ENCODE assay signal across 8 cellular contexts in the genomic region with DNA sequence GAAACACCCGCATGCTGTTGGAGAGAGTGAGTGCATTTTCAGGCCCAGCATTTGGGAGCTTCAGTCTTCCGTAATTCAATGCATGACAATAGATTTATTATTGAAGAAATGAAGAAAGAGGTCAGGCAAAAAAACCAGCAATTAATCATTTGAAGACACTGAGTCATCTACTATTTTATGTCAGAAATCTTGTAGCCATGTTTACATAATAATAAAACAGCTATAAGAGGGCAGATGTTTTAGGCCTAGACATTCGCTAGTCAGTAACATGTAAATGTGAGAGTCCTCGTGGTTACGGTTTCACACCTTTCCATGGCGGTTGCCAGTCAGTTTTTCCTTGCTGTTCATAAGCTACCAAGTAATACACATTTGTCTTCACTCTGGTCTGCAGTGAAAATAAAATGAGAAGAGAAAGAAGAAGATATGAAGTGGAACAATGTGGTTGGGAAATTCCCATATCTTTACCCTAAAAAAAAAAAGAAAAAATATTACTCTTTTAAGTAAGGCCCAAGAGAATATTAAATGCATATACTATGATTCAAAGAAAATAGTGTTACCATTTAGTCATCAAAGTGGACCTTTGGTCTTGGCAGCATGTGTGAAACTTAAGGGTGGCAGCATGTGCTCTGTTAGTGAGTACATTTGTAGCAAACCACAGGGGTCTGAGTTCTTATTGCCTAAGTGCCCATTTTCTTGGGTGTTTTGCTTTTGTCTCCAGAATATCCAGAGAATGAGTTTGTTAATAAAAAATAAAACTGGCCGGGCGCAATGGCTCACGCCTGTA.
A peak's percentile ranks its signal among the peaks of the same experiment; 100 is the strongest.
DNase-seq lines count a peak whose midpoint lies in the region; ATAC-seq and TF ChIP-seq lines count a peak whose summit lies in the region.

No MANE protein-coding gene starts in this region.

- H3K4me3 Mint-ChIP-seq in memory B cell, result no peak overlapping the region

- no peaks in the 10 kb centered on the region for H3K27me3 Mint-ChIP-seq in memory B cell

- no TSS peak for BruUV-seq in A673 (replicated peaks; lab: Mats Ljungman, UMichigan)

- CTCF ChIA-PET in A673 (lab: Charles Lee), result no interaction called here

- peak; percentile 78 for ATAC-seq in GM19351 (IDR thresholded peaks at IDR 0.05; ENCODE audit: unreplicated experiment)
- peak; percentile 84 for ATAC-seq in HG03432 (IDR thresholded peaks at IDR 0.05; ENCODE audit: unreplicated experiment)
- ATAC-seq in memory B cell (ENCODE audit: low read depth), result peak; percentile 89

- intact Hi-C loops in A673 (cut with micrococcal nuclease; ENCODE audit: unreplicated experiment), result no loop called here

- POLR2A ChIA-PET in A673 (lab: Charles Lee; ENCODE audit: low non-redundant PET), result no interaction called here

- H3K4me3 ChIP-seq in A673 (ENCODE audit: low read depth, low read length, poor library complexity, severe bottlenecking), result no peak overlapping the region

- H3K36me3 Mint-ChIP-seq in memory B cell, result no peaks in the 10 kb centered on the region

- H3K27ac Mint-ChIP-seq in memory B cell, result peak overlapping the region; percentile 78

- H3K4me1 Mint-ChIP-seq in memory B cell, result peaks cover 28% of the 10 kb centered on the region

- no peaks in the 10 kb centered on the region for H3K27me3 ChIP-seq in A673 (replicated peaks; ENCODE audit: insufficient read depth, low read depth, low read length, poor library complexity)

- DNase-seq in A673 (ENCODE audit: low spot score), result no peak
- peak; percentile 79 for DNase-seq in activated CD8-positive, alpha-beta memory T cell treated with anti-CD3 and anti-CD28 coated beads for 24 hours
- peak in 1 of 2 donors; percentile 31 for DNase-seq in memory B cell (ENCODE audit: low spot score in 2 of 2)
- no peak for DNase-seq in NCI-H187 (lab: John Stamatoyannopoulos, UW)
- DNase-seq in amniotic stem cell (lab: John Stamatoyannopoulos, UW), result no peak
- DNase-seq in T-helper 9 cell, result no peak

- H3K27ac ChIP-seq in A673 (ENCODE audit: low read depth, low read length, poor library complexity, severe bottlenecking), result peak overlapping the region; percentile 35

- peaks cover 53% of the 10 kb centered on the region for H3K4me1 ChIP-seq in A673 (ENCODE audit: insufficient read depth, low read length, poor library complexity, severe bottlenecking)

- H3K9me3 ChIP-seq in A673 (ENCODE audit: low read depth, low read length, poor library complexity, severe bottlenecking), result no peaks in the 10 kb centered on the region

- no peaks in the 10 kb centered on the region for H3K9me3 Mint-ChIP-seq in memory B cell

- H3K36me3 ChIP-seq in A673 (ENCODE audit: insufficient read depth, low read length, poor library complexity, severe bottlenecking), result no peaks in the 10 kb centered on the region

- TF ChIP-seq CTCF in A673 (conservative IDR thresholded peaks at IDR 0.05; ENCODE audit: low read depth, low read length), result no peak
